9 cellular contexts compared by ENCODE assay signal in the genomic region with DNA sequence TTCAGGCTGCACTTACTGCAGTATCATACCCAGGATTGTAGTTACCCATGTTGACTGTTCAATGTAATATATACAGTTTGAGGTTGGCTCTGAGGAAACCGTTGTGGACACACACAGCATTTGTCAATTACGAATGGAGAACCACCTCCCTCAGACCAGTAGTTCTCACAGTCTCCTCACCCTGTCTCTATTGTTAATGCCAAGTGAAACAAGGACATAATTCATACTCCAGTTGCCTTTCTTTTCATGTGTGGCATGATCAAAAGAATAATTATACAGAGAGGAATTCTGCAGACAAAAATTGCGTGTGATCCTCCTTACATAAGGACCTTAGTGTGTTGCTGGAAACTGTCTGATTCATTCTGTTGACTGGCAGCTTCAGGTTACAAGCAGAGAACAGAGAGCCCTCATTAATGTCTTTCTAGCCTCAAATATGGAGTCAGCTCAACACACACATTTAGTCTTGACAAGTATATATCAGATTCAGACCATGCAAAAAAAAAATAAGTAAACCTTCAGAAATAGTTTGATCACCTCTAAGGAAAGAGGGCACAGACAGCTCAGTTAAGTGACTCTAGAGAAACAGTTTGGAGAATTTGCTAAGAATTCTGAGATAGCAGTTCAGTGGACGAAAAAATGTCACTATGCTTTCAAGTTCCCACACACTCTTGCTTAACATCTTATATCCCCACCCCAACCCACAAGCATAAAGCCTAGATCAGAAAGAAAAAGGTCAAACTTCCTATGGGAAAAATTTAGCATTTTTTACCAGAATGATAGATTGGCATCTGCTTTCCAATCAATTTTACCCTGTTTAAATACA.
DNase-seq lines count a peak whose midpoint lies in the region; ATAC-seq and TF ChIP-seq lines count a peak whose summit lies in the region.
"Had no signal": no experiment of that assay in that cellular context is flagged by ENCODE, and none has a peak within 500 bp of the region (broad histone marks: within the 10 kb centered on the region; RNA-seq: fewer than 3 reads in every experiment).

No MANE protein-coding gene starts in this region.

- H3K4me1 Mint-ChIP-seq in progenitor cell of endocrine pancreas (ENCODE audit: low read depth) = peaks cover 35% of the 10 kb centered on the region

- peak overlapping the region; percentile 0; the same call in 1 of the 2 replicates for H3K4me3 ChIP-seq in GM23248

- DNase-seq in GM23248 (peak; percentile 81), NCI-H69 (lab: John Stamatoyannopoulos, UW) (peak; percentile 90), progenitor cell of endocrine pancreas (ENCODE audit: low spot score, unreplicated experiment) (no peak)
- no peak for DNase-seq in stimulated activated CD4-positive, alpha-beta T cell treated with anti-CD3 and anti-CD28 coated beads, Interleukin-4, amount 100 ng/mL, for 1 hour

- H3K9ac ChIP-seq in GM23248 = peak overlapping the region; percentile 53

- 17% methylated on average over 4 of the region's 4 CpGs for WGBS in GM23248 (ENCODE audit: low coverage in 1 of 2, low lambda C conversion rate in 2 of 2, missing lambda C conversion rate in 2 of 2), 2 experiments

- no peaks in the 10 kb centered on the region for H4K20me1 ChIP-seq in GM23248 (ENCODE audit: insufficient read depth)

- no peaks in the 10 kb centered on the region for H3K27me3 ChIP-seq in GM23248 (replicated peaks; ENCODE audit: insufficient read depth)

- no peaks in the 10 kb centered on the region for H3K9me2 ChIP-seq in GM23248 (ENCODE audit: insufficient read depth)

- H3K4me3 Mint-ChIP-seq in progenitor cell of endocrine pancreas (ENCODE audit: low read depth) = no peak overlapping the region

- H3K9me3 ChIP-seq in GM23248 (ENCODE audit: low read depth) = no peaks in the 10 kb centered on the region

- H3K27me3 Mint-ChIP-seq in progenitor cell of endocrine pancreas = no peaks in the 10 kb centered on the region

- TF ChIP-seq CTCF in progenitor cell of endocrine pancreas (IDR thresholded peaks at IDR 0.05; ENCODE audit: unreplicated experiment) = no peak

- no peaks in the 10 kb centered on the region for H3K36me3 Mint-ChIP-seq in progenitor cell of endocrine pancreas (ENCODE audit: insufficient read depth)

- no peaks in the 10 kb centered on the region for H3K36me3 ChIP-seq in GM23248 (ENCODE audit: low read depth)

- peak overlapping the region; percentile 26 for H3K27ac Mint-ChIP-seq in progenitor cell of endocrine pancreas

- H3F3A ChIP-seq in GM23248 (ENCODE audit: insufficient read depth) = peaks cover 57% of the 10 kb centered on the region

- peaks cover 35% of the 10 kb centered on the region for H3K4me1 ChIP-seq in GM23248 (ENCODE audit: insufficient read depth)

- no peak for ATAC-seq in HG03354 (IDR thresholded peaks at IDR 0.05; ENCODE audit: poor library complexity, severe bottlenecking, unreplicated experiment)
- ATAC-seq in GM21381 (IDR thresholded peaks at IDR 0.05; ENCODE audit: unreplicated experiment) = no peak
- ATAC-seq in GM18511 (IDR thresholded peaks at IDR 0.05; ENCODE audit: unreplicated experiment) = no peak
- ATAC-seq: left lobe of liver had no signal

- no peak overlapping the region for H2AFZ ChIP-seq in GM23248

- no peaks in the 10 kb centered on the region for H3K9me3 Mint-ChIP-seq in progenitor cell of endocrine pancreas (ENCODE audit: low read depth)

- H3K27ac ChIP-seq in GM23248 = peak overlapping the region; percentile 72
- H3K27ac ChIP-seq in cingulate gyrus (ENCODE audit: low read depth, low read length) = peak overlapping the region; percentile 56

- H3K4me2 ChIP-seq in GM23248 (ENCODE audit: unreplicated experiment) = peak overlapping the region; percentile 34

- H3K79me2 ChIP-seq in GM23248 (ENCODE audit: insufficient read depth) = peaks cover 94% of the 10 kb centered on the region

- in situ Hi-C loops in GM23248 (cut with MboI) = no loop called here

Comparison
In these comparisons a context has a peak if more than half of its experiments do, and no peak if none do; other contexts are left out.
1. DNase-seq: peak in GM23248 (single experiment) and NCI-H69 (single experiment); none in progenitor cell of endocrine pancreas (single experiment) and stimulated activated CD4-positive, alpha-beta T cell treated with anti-CD3 and anti-CD28 coated beads, Interleukin-4, amount 100 ng/mL, for 1 hour (single experiment).